In the genomic region with DNA sequence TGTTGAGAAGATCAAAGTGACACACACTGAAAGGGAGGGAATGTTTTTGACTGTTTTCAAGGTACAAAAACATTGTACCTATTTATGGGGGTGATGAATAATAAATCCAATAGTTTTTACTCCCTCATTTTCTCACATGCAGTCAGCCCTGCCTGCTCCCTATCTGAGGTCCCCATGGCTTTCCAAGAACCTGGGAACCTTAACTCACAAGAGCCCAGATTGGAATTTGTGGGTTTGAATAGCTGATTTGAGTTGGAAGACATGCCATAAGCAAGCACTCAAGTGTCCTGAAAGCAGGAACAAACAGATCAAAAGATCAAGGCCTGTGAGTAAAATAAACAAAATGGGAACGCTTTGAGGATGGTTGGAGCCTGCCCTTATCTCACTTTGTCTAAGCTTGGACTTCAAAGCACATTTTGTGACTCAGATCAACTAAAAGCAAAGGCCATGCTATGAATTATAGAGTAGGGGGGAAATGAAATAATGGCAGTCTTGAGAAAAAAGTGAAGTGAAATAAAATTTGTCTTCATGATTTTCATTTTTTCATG, we compare ENCODE assay signal across 1 cellular context.
A peak's percentile ranks its signal among the peaks of the same experiment; 100 is the strongest.
TF ChIP-seq lines count a peak whose summit lies in the region.

No MANE protein-coding gene starts in this region.

TF ChIP-seq in HepG2, 621 proteins besides CTCF, POLR2A, EP300 and RAD21 (continued from another document and continues in another):
- TF ChIP-seq, protein P1, sequence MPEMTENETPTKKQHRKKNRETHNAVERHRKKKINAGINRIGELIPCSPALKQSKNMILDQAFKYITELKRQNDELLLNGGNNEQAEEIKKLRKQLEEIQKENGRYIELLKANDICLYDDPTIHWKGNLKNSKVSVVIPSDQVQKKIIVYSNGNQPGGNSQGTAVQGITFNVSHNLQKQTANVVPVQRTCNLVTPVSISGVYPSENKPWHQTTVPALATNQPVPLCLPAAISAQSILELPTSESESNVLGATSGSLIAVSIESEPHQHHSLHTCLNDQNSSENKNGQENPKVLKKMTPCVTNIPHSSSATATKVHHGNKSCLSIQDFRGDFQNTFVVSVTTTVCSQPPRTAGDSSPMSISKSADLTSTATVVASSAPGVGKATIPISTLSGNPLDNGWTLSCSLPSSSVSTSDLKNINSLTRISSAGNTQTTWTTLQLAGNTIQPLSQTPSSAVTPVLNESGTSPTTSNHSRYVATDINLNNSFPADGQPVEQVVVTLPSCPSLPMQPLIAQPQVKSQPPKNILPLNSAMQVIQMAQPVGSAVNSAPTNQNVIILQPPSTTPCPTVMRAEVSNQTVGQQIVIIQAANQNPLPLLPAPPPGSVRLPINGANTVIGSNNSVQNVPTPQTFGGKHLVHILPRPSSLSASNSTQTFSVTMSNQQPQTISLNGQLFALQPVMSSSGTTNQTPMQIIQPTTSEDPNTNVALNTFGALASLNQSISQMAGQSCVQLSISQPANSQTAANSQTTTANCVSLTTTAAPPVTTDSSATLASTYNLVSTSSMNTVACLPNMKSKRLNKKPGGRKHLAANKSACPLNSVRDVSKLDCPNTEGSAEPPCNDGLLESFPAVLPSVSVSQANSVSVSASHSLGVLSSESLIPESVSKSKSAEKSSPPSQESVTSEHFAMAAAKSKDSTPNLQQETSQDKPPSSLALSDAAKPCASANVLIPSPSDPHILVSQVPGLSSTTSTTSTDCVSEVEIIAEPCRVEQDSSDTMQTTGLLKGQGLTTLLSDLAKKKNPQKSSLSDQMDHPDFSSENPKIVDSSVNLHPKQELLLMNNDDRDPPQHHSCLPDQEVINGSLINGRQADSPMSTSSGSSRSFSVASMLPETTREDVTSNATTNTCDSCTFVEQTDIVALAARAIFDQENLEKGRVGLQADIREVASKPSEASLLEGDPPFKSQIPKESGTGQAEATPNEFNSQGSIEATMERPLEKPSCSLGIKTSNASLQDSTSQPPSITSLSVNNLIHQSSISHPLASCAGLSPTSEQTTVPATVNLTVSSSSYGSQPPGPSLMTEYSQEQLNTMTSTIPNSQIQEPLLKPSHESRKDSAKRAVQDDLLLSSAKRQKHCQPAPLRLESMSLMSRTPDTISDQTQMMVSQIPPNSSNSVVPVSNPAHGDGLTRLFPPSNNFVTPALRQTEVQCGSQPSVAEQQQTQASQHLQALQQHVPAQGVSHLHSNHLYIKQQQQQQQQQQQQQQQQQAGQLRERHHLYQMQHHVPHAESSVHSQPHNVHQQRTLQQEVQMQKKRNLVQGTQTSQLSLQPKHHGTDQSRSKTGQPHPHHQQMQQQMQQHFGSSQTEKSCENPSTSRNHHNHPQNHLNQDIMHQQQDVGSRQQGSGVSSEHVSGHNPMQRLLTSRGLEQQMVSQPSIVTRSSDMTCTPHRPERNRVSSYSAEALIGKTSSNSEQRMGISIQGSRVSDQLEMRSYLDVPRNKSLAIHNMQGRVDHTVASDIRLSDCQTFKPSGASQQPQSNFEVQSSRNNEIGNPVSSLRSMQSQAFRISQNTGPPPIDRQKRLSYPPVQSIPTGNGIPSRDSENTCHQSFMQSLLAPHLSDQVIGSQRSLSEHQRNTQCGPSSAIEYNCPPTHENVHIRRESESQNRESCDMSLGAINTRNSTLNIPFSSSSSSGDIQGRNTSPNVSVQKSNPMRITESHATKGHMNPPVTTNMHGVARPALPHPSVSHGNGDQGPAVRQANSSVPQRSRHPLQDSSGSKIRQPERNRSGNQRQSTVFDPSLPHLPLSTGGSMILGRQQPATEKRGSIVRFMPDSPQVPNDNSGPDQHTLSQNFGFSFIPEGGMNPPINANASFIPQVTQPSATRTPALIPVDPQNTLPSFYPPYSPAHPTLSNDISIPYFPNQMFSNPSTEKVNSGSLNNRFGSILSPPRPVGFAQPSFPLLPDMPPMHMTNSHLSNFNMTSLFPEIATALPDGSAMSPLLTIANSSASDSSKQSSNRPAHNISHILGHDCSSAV (CRISPR knock-in tag; IDR thresholded peaks at IDR 0.05; ENCODE audit: borderline replicate concordance): no peak
- TF ChIP-seq HMG20A (CRISPR knock-in tag; IDR thresholded peaks at IDR 0.05; ENCODE audit: borderline replicate concordance) (peak; percentile 97; the same call in 1 of the 2 replicates), ZNF766 (CRISPR knock-in tag; IDR thresholded peaks at IDR 0.05; ENCODE audit: borderline replicate concordance) (no peak), NKX3-1 (CRISPR knock-in tag; IDR thresholded peaks at IDR 0.05) (peak; percentile 72; the same call in 1 of the 2 replicates), ZHX2 (IDR thresholded peaks at IDR 0.05; ENCODE audit: low read depth) (no peak), ZHX2 (CRISPR knock-in tag; IDR thresholded peaks at IDR 0.05; ENCODE audit: borderline replicate concordance) (no peak; the same call in 1 of the 2 replicates), KDM3A (CRISPR knock-in tag; IDR thresholded peaks at IDR 0.05; ENCODE audit: low read depth) (peak; percentile 66; the same call in 1 of the 2 replicates), ZNF850 (CRISPR knock-in tag; conservative IDR thresholded peaks at IDR 0.05) (no peak), FIP1L1 (IDR thresholded peaks at IDR 0.05; ENCODE audit: borderline replicate concordance, insufficient read depth, low read depth, low read length) (no peak), THRA (CRISPR knock-in tag; IDR thresholded peaks at IDR 0.05; ENCODE audit: borderline replicate concordance) (peak; percentile 83; the same call in 1 of the 2 replicates), ZNF296 (CRISPR knock-in tag; conservative IDR thresholded peaks at IDR 0.05) (no peak), PHF20 (CRISPR knock-in tag; IDR thresholded peaks at IDR 0.05) (no peak), ZNF782 (CRISPR knock-in tag; IDR thresholded peaks at IDR 0.05; ENCODE audit: borderline replicate concordance) (no peak), HBP1 (CRISPR knock-in tag; IDR thresholded peaks at IDR 0.05; ENCODE audit: low read depth) (no peak), SP4 (CRISPR knock-in tag; IDR thresholded peaks at IDR 0.05) (no peak), THAP8 (CRISPR knock-in tag; IDR thresholded peaks at IDR 0.05; ENCODE audit: borderline replicate concordance) (no peak), MAFK (conservative IDR thresholded peaks at IDR 0.05 in 1 of 2, IDR thresholded peaks at IDR 0.05 in 1 of 2; ENCODE audit: low read length in 2 of 2) (no peak), CREM (IDR thresholded peaks at IDR 0.05) (peak; percentile 96), CREM (CRISPR knock-in tag; IDR thresholded peaks at IDR 0.05) (no peak), ZNF354B (CRISPR knock-in tag; IDR thresholded peaks at IDR 0.05) (no peak), ZMAT3 (CRISPR knock-in tag; conservative IDR thresholded peaks at IDR 0.05) (peak; percentile 78; the same call in 1 of the 2 replicates), YEATS4 (CRISPR knock-in tag; IDR thresholded peaks at IDR 0.05; ENCODE audit: borderline replicate concordance) (no peak), ZNF773 (CRISPR knock-in tag; IDR thresholded peaks at IDR 0.05; ENCODE audit: borderline replicate concordance) (no peak), CSRNP2 (CRISPR knock-in tag; conservative IDR thresholded peaks at IDR 0.05; ENCODE audit: low read depth) (no peak), NR3C1 (CRISPR knock-in tag; IDR thresholded peaks at IDR 0.05) (no peak)
- TF ChIP-seq, protein P2, sequence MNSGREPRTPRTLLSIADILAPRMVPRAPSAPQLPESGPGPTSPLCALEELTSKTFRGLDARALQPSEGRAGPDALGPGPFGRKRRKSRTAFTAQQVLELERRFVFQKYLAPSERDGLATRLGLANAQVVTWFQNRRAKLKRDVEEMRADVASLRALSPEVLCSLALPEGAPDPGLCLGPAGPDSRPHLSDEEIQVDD (CRISPR knock-in tag; IDR thresholded peaks at IDR 0.05; ENCODE audit: borderline replicate concordance): no peak
- TF ChIP-seq, protein P3, sequence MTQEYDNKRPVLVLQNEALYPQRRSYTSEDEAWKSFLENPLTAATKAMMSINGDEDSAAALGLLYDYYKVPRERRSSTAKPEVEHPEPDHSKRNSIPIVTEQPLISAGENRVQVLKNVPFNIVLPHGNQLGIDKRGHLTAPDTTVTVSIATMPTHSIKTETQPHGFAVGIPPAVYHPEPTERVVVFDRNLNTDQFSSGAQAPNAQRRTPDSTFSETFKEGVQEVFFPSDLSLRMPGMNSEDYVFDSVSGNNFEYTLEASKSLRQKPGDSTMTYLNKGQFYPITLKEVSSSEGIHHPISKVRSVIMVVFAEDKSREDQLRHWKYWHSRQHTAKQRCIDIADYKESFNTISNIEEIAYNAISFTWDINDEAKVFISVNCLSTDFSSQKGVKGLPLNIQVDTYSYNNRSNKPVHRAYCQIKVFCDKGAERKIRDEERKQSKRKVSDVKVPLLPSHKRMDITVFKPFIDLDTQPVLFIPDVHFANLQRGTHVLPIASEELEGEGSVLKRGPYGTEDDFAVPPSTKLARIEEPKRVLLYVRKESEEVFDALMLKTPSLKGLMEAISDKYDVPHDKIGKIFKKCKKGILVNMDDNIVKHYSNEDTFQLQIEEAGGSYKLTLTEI (CRISPR knock-in tag; conservative IDR thresholded peaks at IDR 0.05): no peak
